In the genomic region with DNA sequence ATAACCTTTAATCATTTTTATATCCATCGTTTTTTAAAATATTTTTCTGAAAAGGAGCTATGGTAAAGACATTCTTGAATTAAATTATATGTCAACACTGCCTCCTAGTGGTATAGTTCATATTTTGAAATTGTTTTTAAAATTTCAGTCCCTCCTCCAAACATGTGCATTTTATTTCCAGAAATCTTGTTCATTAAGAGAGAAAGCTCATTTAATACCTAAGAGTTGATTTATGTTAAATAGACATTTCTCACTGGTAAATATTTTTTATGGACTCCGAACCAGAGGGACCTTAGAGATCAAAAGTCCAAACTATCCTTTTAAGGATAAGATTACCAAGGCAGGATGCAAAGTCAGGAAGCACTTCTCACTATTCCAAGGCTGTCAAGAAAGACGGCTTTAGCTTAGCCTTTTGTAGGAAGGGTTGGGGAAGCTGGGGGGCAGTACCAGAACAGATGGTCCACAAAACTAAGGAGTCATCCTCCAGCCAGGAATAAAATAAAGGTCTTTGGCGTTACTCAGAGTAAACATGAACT, we compare ENCODE assay signal across 8 cellular contexts. TPM values are rescaled to one million over a fixed set of nuclear protein-coding genes. Genes with fewer than 3 reads are reported as not detected.
A peak's percentile ranks its signal among the peaks of the same experiment; 100 is the strongest.
DNase-seq lines count a peak whose midpoint lies in the region; ATAC-seq and TF ChIP-seq lines count a peak whose summit lies in the region.

No MANE protein-coding gene starts in this region.

- POLR2A ChIA-PET in activated CD4-positive, alpha-beta T cell treated with anti-CD3 and anti-CD28 coated beads for 36 hours (lab: Charles Lee) = no interaction called here
- POLR2A ChIA-PET in HEK293T (lab: Yijun Ruan, JAX) = interaction anchor here (0.7 to 1.3 kb wide), 4 partner anchors 103 to 479 kb away, joined by 3 to 5 read pairs (median 4); partner anchors contain the start of genes JMY and TENT2

- H3K4me1 Mint-ChIP-seq in activated CD4-positive, alpha-beta T cell treated with anti-CD3 and anti-CD28 coated beads for 36 hours = peaks cover 15% of the 10 kb centered on the region
- H3K4me1 Mint-ChIP-seq in stimulated activated memory B cell treated with anti-CD40 and anti-IgM and Interleukin-4, amounts not matched to agents 10 μg/mL and 1 μg/mL and 100 μg/mL, for 72 hours = peaks cover 10% of the 10 kb centered on the region

- peak overlapping the region; percentile 51 for H3K4me3 Mint-ChIP-seq in activated CD4-positive, alpha-beta T cell treated with anti-CD3 and anti-CD28 coated beads for 36 hours
- H3K4me3 Mint-ChIP-seq in stimulated activated memory B cell treated with anti-CD40 and anti-IgM and Interleukin-4, amounts not matched to agents 10 μg/mL and 1 μg/mL and 100 μg/mL, for 72 hours = no peak overlapping the region

- H3K4me1 ChIP-seq in adrenal gland (replicated peaks in 1 of 2) (peaks cover 7 to 15% of the 10 kb centered on the region in 2 donors), heart right ventricle (peaks cover 0 to 13% (median 9%) of the 10 kb centered on the region in 9 donors)

- peak overlapping the region; percentile 95 for H3K27ac Mint-ChIP-seq in activated CD4-positive, alpha-beta T cell treated with anti-CD3 and anti-CD28 coated beads for 36 hours
- no peak overlapping the region for H3K27ac Mint-ChIP-seq in stimulated activated memory B cell treated with anti-CD40 and anti-IgM and Interleukin-4, amounts not matched to agents 10 μg/mL and 1 μg/mL and 100 μg/mL, for 72 hours

- CTCF ChIA-PET in activated CD4-positive, alpha-beta T cell treated with anti-CD3 and anti-CD28 coated beads for 36 hours (lab: Charles Lee) = interaction anchor here (0.6 to 8.8 kb wide), 76 partner anchors 10 to 1289 kb away, joined by 3 to 299 read pairs (median 4); partner anchors contain the start of genes ARSB, HOMER1 and THBS4
- CTCF ChIA-PET in HEK293T (lab: Yijun Ruan, JAX) = interaction anchor here (0.5 to 5.2 kb wide), 37 partner anchors 9 to 1368 kb away, joined by 3 to 200 read pairs (median 4); no protein-coding TSS in a partner anchor

- no peaks in the 10 kb centered on the region for H3K9me3 ChIP-seq in adrenal gland (replicated peaks in 1 of 3)
- no peaks in the 10 kb centered on the region for H3K9me3 ChIP-seq in heart right ventricle

- intact Hi-C loops in activated CD4-positive, alpha-beta T cell treated with anti-CD3 and anti-CD28 coated beads for 36 hours (cut with DNase I, micrococcal nuclease) = loop anchor here (1.0 to 5.0 kb wide), 8 partner anchors 102 to 950 kb away; partner anchors contain the start of gene JMY (in 1 of the 2)
- intact Hi-C loops in adrenal gland (cut with DNase I) (loop anchor here (2.0 to 10.0 kb wide), 4 partner anchors 106 to 334 kb away; no protein-coding TSS in a partner anchor), heart right ventricle (cut with DNase I) (loop anchor here (1.0 to 10.0 kb wide), 14 partner anchors 106 to 952 kb away; no protein-coding TSS in a partner anchor)

- no peaks in the 10 kb centered on the region for H3K36me3 ChIP-seq in adrenal gland (replicated peaks in 1 of 2)
- H3K36me3 ChIP-seq in heart right ventricle = no peaks in the 10 kb centered on the region

- no peaks in the 10 kb centered on the region for H3K9me3 Mint-ChIP-seq in activated CD4-positive, alpha-beta T cell treated with anti-CD3 and anti-CD28 coated beads for 36 hours (ENCODE audit: low read depth)
- no peaks in the 10 kb centered on the region for H3K9me3 Mint-ChIP-seq in stimulated activated memory B cell treated with anti-CD40 and anti-IgM and Interleukin-4, amounts not matched to agents 10 μg/mL and 1 μg/mL and 100 μg/mL, for 72 hours

- peaks cover 3% of the 10 kb centered on the region for H3K27me3 Mint-ChIP-seq in activated CD4-positive, alpha-beta T cell treated with anti-CD3 and anti-CD28 coated beads for 36 hours
- H3K27me3 Mint-ChIP-seq in stimulated activated memory B cell treated with anti-CD40 and anti-IgM and Interleukin-4, amounts not matched to agents 10 μg/mL and 1 μg/mL and 100 μg/mL, for 72 hours = peaks cover 11% of the 10 kb centered on the region

- DNase-seq in activated CD4-positive, alpha-beta T cell treated with anti-CD3 and anti-CD28 coated beads for 36 hours = no peak
- no peak for DNase-seq in activated CD4-positive, alpha-beta T cell treated with anti-CD3 and anti-CD28 coated beads, Interleukin-2, amount 50 U/mL, for 1 hour
- DNase-seq in NCI-H2171 (lab: John Stamatoyannopoulos, UW) (peak; percentile 9), adrenal gland (no peak), heart right ventricle (no peak), retina (peak; percentile 39), HEK293T (ENCODE audit: extremely low spot score) (no peak)

- H3K27ac ChIP-seq in adrenal gland (peak overlapping the region in 2 of 5 donors; percentile 29 to 46), heart right ventricle (peak overlapping the region in 5 of 10 donors; percentile 5 to 60 (median 31))

- 6 to 8% (median 6%) methylated on average over 4 of the region's 4 CpGs for WGBS in adrenal gland, 4 donors
- 7 to 12% methylated on average over 4 of the region's 4 CpGs for WGBS in heart right ventricle, 2 donors

- TF ChIP-seq CTCF in adrenal gland (IDR thresholded peaks at IDR 0.05) = peak; percentile 32 to 57 (median 47)
- peak in 8 of 9 donors; percentile 28 to 63 (median 44) for TF ChIP-seq CTCF in heart right ventricle (IDR thresholded peaks at IDR 0.05)

- TF ChIP-seq POLR2A in adrenal gland (IDR thresholded peaks at IDR 0.05) = no peak

- peak overlapping the region in 1 of 4 donors; percentile 5 for H3K4me3 ChIP-seq in adrenal gland
- peak overlapping the region in 8 of 10 donors; percentile 19 to 49 (median 34) for H3K4me3 ChIP-seq in heart right ventricle

- H3K27me3 ChIP-seq in adrenal gland (no peaks in the 10 kb centered on the region), heart right ventricle (no peaks in the 10 kb centered on the region)

- no peak for ATAC-seq in activated CD4-positive, alpha-beta T cell treated with anti-CD3 and anti-CD28 coated beads for 36 hours
- ATAC-seq in heart right ventricle = peak in 7 of 8 donors; percentile 26 to 62 (median 42)
- no peak for ATAC-seq in stimulated activated memory B cell treated with anti-CD40 and anti-IgM and Interleukin-4, amounts not matched to agents 10 μg/mL and 1 μg/mL and 100 μg/mL, for 72 hours

- no peaks in the 10 kb centered on the region for H3K36me3 Mint-ChIP-seq in activated CD4-positive, alpha-beta T cell treated with anti-CD3 and anti-CD28 coated beads for 36 hours (ENCODE audit: low read depth)
- no peaks in the 10 kb centered on the region for H3K36me3 Mint-ChIP-seq in stimulated activated memory B cell treated with anti-CD40 and anti-IgM and Interleukin-4, amounts not matched to agents 10 μg/mL and 1 μg/mL and 100 μg/mL, for 72 hours

TF ChIP-seq in HEK293T, 16 proteins besides CTCF, POLR2A, EP300 and RAD21:
- TF ChIP-seq ZNF384 (IDR thresholded peaks at IDR 0.05) = no peak
- TF ChIP-seq ARNT (IDR thresholded peaks at IDR 0.05) = no peak
- TF ChIP-seq FOXM1 (IDR thresholded peaks at IDR 0.05; ENCODE audit: borderline replicate concordance) = no peak
- TF ChIP-seq CTBP1 (IDR thresholded peaks at IDR 0.05; ENCODE audit: borderline replicate concordance) = no peak
- TF ChIP-seq LEF1 (IDR thresholded peaks at IDR 0.05; ENCODE audit: borderline replicate concordance) = no peak
- TF ChIP-seq ELF4 (IDR thresholded peaks at IDR 0.05) = no peak
- TF ChIP-seq HDGF (IDR thresholded peaks at IDR 0.05; ENCODE audit: borderline replicate concordance) = no peak
- no peak for TF ChIP-seq FOXA1 (IDR thresholded peaks at IDR 0.05)
- TF ChIP-seq NFRKB (IDR thresholded peaks at IDR 0.05) = no peak
- TF ChIP-seq BHLHE40 (IDR thresholded peaks at IDR 0.05; ENCODE audit: borderline replicate concordance) = no peak
- TF ChIP-seq L3MBTL2 (conservative IDR thresholded peaks at IDR 0.05) = no peak
- TF ChIP-seq, protein P1, sequence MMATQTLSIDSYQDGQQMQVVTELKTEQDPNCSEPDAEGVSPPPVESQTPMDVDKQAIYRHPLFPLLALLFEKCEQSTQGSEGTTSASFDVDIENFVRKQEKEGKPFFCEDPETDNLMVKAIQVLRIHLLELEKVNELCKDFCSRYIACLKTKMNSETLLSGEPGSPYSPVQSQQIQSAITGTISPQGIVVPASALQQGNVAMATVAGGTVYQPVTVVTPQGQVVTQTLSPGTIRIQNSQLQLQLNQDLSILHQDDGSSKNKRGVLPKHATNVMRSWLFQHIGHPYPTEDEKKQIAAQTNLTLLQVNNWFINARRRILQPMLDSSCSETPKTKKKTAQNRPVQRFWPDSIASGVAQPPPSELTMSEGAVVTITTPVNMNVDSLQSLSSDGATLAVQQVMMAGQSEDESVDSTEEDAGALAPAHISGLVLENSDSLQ (IDR thresholded peaks at IDR 0.05) = no peak

RNA-seq across cellular contexts. Expression of gene BHMT, which starts 21.6 kb away (rescaled TPM):
- not detected for total RNA-seq in activated CD4-positive, alpha-beta T cell treated with anti-CD3 and anti-CD28 coated beads for 36 hours
- total RNA-seq in adrenal gland = 1 to 10 TPM in 1 of 8 donors, under 1 TPM in 6, not detected in 1; 0.23 to 1.6 (median 0.71) TPM
- under 1 TPM; 0.24 to 0.56 (median 0.47) TPM for polyA plus RNA-seq in adrenal gland
- not detected for total RNA-seq in heart right ventricle
- under 1 TPM; 0.03 to 0.15 TPM for polyA plus RNA-seq in heart right ventricle

Comparison
In these comparisons a context has a peak if more than half of its experiments do, and no peak if none do; other contexts are left out.
1. ATAC-seq: peak in heart right ventricle (7 of 8); none in activated CD4-positive, alpha-beta T cell treated with anti-CD3 and anti-CD28 coated beads for 36 hours (single experiment) and stimulated activated memory B cell treated with anti-CD40 and anti-IgM and Interleukin-4, amounts not matched to agents 10 μg/mL and 1 μg/mL and 100 μg/mL, for 72 hours (single experiment).
2. DNase-seq: peak in NCI-H2171 (single experiment) and retina (single experiment); none in activated CD4-positive, alpha-beta T cell treated with anti-CD3 and anti-CD28 coated beads for 36 hours (single experiment), activated CD4-positive, alpha-beta T cell treated with anti-CD3 and anti-CD28 coated beads, Interleukin-2, amount 50 U/mL, for 1 hour (single experiment), adrenal gland (0 of 7), heart right ventricle (0 of 2) and HEK293T (single experiment).